Comparison of ENCODE assay signal across 15 cellular contexts in the genomic region with DNA sequence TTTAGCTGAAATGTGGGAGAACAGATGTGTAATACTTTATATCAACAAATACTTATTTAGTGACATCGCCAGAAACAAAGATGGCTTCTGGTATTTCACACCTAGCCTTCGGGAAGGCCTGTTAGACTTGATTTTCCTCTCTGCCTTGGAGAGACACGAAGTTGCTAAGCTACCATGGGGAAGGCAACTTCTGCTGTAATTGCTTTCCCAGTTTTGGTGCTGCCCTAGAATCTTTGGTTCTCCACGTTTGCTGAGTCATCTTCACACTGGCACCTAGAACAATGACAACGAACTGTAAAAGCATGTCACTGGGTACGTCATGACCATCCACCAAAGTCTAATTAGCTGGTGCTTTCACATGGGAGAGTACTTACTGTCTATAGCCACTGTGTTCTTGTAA. TPM values are rescaled to one million over a fixed set of nuclear protein-coding genes. Genes with fewer than 3 reads are reported as not detected.
DNase-seq lines count a peak whose midpoint lies in the region; FAIRE-seq and TF ChIP-seq lines count a peak whose summit lies in the region.
"Had no signal": no experiment of that assay in that cellular context is flagged by ENCODE, and none has a peak within 500 bp of the region (broad histone marks: within the 10 kb centered on the region; RNA-seq: fewer than 3 reads in every experiment).

No MANE protein-coding gene starts in this region.

- DNase-seq in A172 (ENCODE audit: low spot score) (peak; percentile 72), H4 (ENCODE audit: low spot score) (peak; percentile 50), astrocyte (ENCODE audit: low read depth) (peak; percentile 63), iris pigment epithelial cell (ENCODE audit: low read depth) (peak; percentile 15), GM19240 (ENCODE audit: insufficient read length, low spot score) (no peak), NCI-H1694 treated with DMSO at 0.1 percent for 48 hours (lab: John Stamatoyannopoulos, UW) (no peak), NCI-H774 (lab: John Stamatoyannopoulos, UW) (no peak), posterior vena cava (ENCODE audit: low spot score) (no peak)
- DNase-seq: activated CD8-positive, alpha-beta memory T cell treated with anti-CD3 and anti-CD28 coated beads, Interleukin-2, amount 10 ng/mL, durations not matched to agents 7 days and 5 days; foreskin melanocyte; Kasumi-1; stimulated activated CD8-positive, alpha-beta memory T cell treated with anti-CD3 and anti-CD28 coated beads, Interleukin-4, amount 100 ng/mL, for 48 hours had no signal

- no peak overlapping the region for H3K27ac ChIP-seq in astrocyte (ENCODE audit: low read depth, low read length)
- H3K27ac ChIP-seq: neutrophil had no signal

- H2AFZ ChIP-seq in astrocyte (ENCODE audit: low read depth, low read length): peak overlapping the region; percentile 70

- no peak for TF ChIP-seq CTCF in astrocyte (IDR thresholded peaks at IDR 0.05; ENCODE audit: insufficient read depth, low read depth, low read length)

- no peaks in the 10 kb centered on the region for H3K36me3 ChIP-seq in astrocyte (ENCODE audit: insufficient read depth, low read length)
- H3K36me3 ChIP-seq: neutrophil had no signal

- H4K20me1 ChIP-seq in astrocyte (ENCODE audit: insufficient read depth, low read length): no peaks in the 10 kb centered on the region

- no peaks in the 10 kb centered on the region for H3K36me3 Mint-ChIP-seq in astrocyte (ENCODE audit: low read depth, unreplicated experiment)
- H3K36me3 Mint-ChIP-seq: activated CD8-positive, alpha-beta memory T cell treated with anti-CD3 and anti-CD28 coated beads, Interleukin-2, amount 10 ng/mL, durations not matched to agents 7 days and 5 days had no signal

- H3K9me3 Mint-ChIP-seq in astrocyte (ENCODE audit: unreplicated experiment): no peaks in the 10 kb centered on the region

- no peak overlapping the region for H3K4me3 Mint-ChIP-seq in astrocyte (ENCODE audit: unreplicated experiment)
- H3K4me3 Mint-ChIP-seq: activated CD8-positive, alpha-beta memory T cell treated with anti-CD3 and anti-CD28 coated beads, Interleukin-2, amount 10 ng/mL, durations not matched to agents 7 days and 5 days; activated naive CD8-positive, alpha-beta T cell had no signal

- no peaks in the 10 kb centered on the region for H3K27me3 ChIP-seq in astrocyte (ENCODE audit: insufficient read depth, low read length)
- H3K27me3 ChIP-seq: neutrophil had no signal

- H3K27me3 Mint-ChIP-seq in astrocyte (ENCODE audit: low read depth, unreplicated experiment): peaks cover 3% of the 10 kb centered on the region
- H3K27me3 Mint-ChIP-seq: activated CD8-positive, alpha-beta memory T cell treated with anti-CD3 and anti-CD28 coated beads, Interleukin-2, amount 10 ng/mL, durations not matched to agents 7 days and 5 days; activated naive CD8-positive, alpha-beta T cell had no signal

- no peak overlapping the region for H3K4me2 ChIP-seq in astrocyte (ENCODE audit: low read length)

- intact Hi-C loops in posterior vena cava (cut with DNase I): no loop called here

- FAIRE-seq in astrocyte (lab: Jason Lieb, UNC): no peak
- FAIRE-seq: colon had no signal

- H3K27ac Mint-ChIP-seq in astrocyte (ENCODE audit: unreplicated experiment): no peak overlapping the region
- H3K27ac Mint-ChIP-seq: activated CD8-positive, alpha-beta memory T cell treated with anti-CD3 and anti-CD28 coated beads, Interleukin-2, amount 10 ng/mL, durations not matched to agents 7 days and 5 days; activated naive CD8-positive, alpha-beta T cell had no signal

- H3K9me3 ChIP-seq in astrocyte (ENCODE audit: insufficient read depth, low read depth, low read length): no peaks in the 10 kb centered on the region
- H3K9me3 ChIP-seq: neutrophil had no signal

- no peaks in the 10 kb centered on the region for H3K79me2 ChIP-seq in astrocyte (ENCODE audit: insufficient read depth, low read length)

- H3K4me1 ChIP-seq in astrocyte (ENCODE audit: insufficient read depth, low read length): peaks cover 5% of the 10 kb centered on the region

- H3K4me1 Mint-ChIP-seq in astrocyte (ENCODE audit: low read depth, unreplicated experiment): peaks cover 9% of the 10 kb centered on the region
- H3K4me1 Mint-ChIP-seq: activated CD8-positive, alpha-beta memory T cell treated with anti-CD3 and anti-CD28 coated beads, Interleukin-2, amount 10 ng/mL, durations not matched to agents 7 days and 5 days had no signal

- H3K4me3 ChIP-seq in astrocyte (ENCODE audit: insufficient read depth, low read depth, low read length): no peak overlapping the region

- H3K9ac ChIP-seq in astrocyte (ENCODE audit: low read length): no peak overlapping the region

RNA-seq across cellular contexts. Expression of a gene that starts 58.7 kb away (rescaled TPM):
- 402 and 425 TPM in 2 replicates for total RNA-seq in A172 (2014; rRNA removed; shearing (Covaris generic))
- total RNA-seq in H4 (2014; rRNA removed; shearing (Covaris generic)): 307 and 351 TPM in 2 replicates
- total RNA-seq in astrocyte: 488 and 495 TPM in 2 replicates
- 100 to 1,000 TPM; 322 to 408 TPM for total RNA-seq in posterior vena cava

Comparison
In these comparisons a context has a peak if more than half of its experiments do, and no peak if none do; other contexts are left out.
1. DNase-seq: peak in A172 (single experiment), H4 (single experiment), astrocyte (single experiment) and iris pigment epithelial cell (single experiment); none in GM19240 (single experiment), NCI-H1694 treated with DMSO at 0.1 percent for 48 hours (single experiment), NCI-H774 (single experiment) and posterior vena cava (single experiment).